8 cellular contexts compared by ENCODE assay signal in the genomic region with DNA sequence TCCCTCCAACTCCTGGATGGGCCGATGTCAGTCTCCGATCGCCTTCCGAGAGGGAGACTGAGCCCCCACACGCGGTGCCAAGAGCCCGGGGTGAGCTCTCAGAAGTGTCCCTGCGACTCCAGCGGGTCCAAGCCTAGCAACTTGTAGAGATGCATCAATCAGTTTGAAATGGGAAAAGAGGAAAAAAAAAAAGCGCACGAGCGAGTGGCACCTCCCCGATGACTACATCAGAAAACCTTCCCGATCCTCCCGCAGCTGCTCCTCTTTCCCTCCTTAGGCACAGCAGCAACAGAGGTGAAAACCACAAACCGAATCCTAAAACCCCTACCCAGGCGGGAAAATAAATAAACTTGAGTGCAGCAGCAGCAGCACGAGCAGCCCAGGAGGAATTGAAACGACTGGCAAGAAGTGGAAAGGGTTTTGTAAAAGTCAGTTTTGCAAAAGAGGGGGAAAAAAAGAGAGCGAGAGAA. TPM values are rescaled to one million over a fixed set of nuclear protein-coding genes. Genes with fewer than 3 reads are reported as not detected.
DNase-seq lines count a peak whose midpoint lies in the region; ATAC-seq and TF ChIP-seq lines count a peak whose summit lies in the region.

No MANE protein-coding gene starts in this region.

- peak overlapping the region; percentile 91 for H3K4me3 Mint-ChIP-seq in chondrocyte (ENCODE audit: unreplicated experiment)

- peaks cover 20% of the 10 kb centered on the region for H4K20me1 ChIP-seq in PC-3 (ENCODE audit: low read length)

- H3K27me3 ChIP-seq in PC-3 (ENCODE audit: low read length) (peaks cover 23% of the 10 kb centered on the region; the same call in 1 of the 2 replicates), transverse colon (peaks cover 41% of the 10 kb centered on the region)

- H3K4me1 ChIP-seq in PC-3 (ENCODE audit: insufficient read depth, low read length) (peaks cover 38% of the 10 kb centered on the region), transverse colon (peaks cover 0 to 38% (median 21%) of the 10 kb centered on the region in 4 donors)

- H3F3A ChIP-seq in PC-3 (ENCODE audit: low read length, unreplicated experiment), result no peaks in the 10 kb centered on the region

- H3K4me3 ChIP-seq in PC-3 (ENCODE audit: low read length), result peak overlapping the region; percentile 83
- peak overlapping the region; percentile 48 to 72 (median 58) for H3K4me3 ChIP-seq in transverse colon

- peak overlapping the region; percentile 71 for H2AFZ ChIP-seq in PC-3 (ENCODE audit: low read length)

- intact Hi-C loops in PC-3 (cut with micrococcal nuclease), result loop anchor here (1.0 to 10.0 kb wide), 11 partner anchors 99 to 1733 kb away; a partner anchor contains a TSS
- intact Hi-C loops in transverse colon (cut with DNase I; ENCODE audit: low total_unique reads), result no loop called here

- no peaks in the 10 kb centered on the region for H3K36me3 ChIP-seq in PC-3 (ENCODE audit: low read depth, low read length)
- no peaks in the 10 kb centered on the region for H3K36me3 ChIP-seq in transverse colon

- no peaks in the 10 kb centered on the region for H3K27me3 Mint-ChIP-seq in chondrocyte (ENCODE audit: low read depth)

- H3K9me3 ChIP-seq in PC-3 (ENCODE audit: low read length) (no peaks in the 10 kb centered on the region), transverse colon (no peaks in the 10 kb centered on the region)

- peak overlapping the region; percentile 99 for H3K4me2 ChIP-seq in PC-3 (ENCODE audit: low read length)

- H3K9ac ChIP-seq in PC-3 (ENCODE audit: low read length), result peak overlapping the region; percentile 82

- H3K27ac ChIP-seq in PC-3 (ENCODE audit: low read length), result peak overlapping the region; percentile 76
- peak overlapping the region; percentile 80 to 90 (median 88) for H3K27ac ChIP-seq in transverse colon

- 0 to 4% methylated on average over 11 to 20 of the region's 20 CpGs for WGBS in transverse colon (ENCODE audit: low coverage in 1 of 2), 2 donors

- H3K79me2 ChIP-seq in PC-3 (ENCODE audit: low read length), result peaks cover 47% of the 10 kb centered on the region

- CTCF ChIA-PET in PC-3 (lab: Charles Lee), result interaction anchor here (0.6 to 1.2 kb wide), 4 partner anchors 100 to 674 kb away, joined by 3 to 10 read pairs (median 4); no protein-coding TSS in a partner anchor

- no peaks in the 10 kb centered on the region for H3K36me3 Mint-ChIP-seq in chondrocyte (ENCODE audit: low read depth)

- no peak for TF ChIP-seq EP300 in transverse colon (IDR thresholded peaks at IDR 0.05; ENCODE audit: low read depth)

- peaks cover 35% of the 10 kb centered on the region for H3K4me1 Mint-ChIP-seq in chondrocyte (ENCODE audit: low read depth)

- DNase-seq in DMS53 (lab: John Stamatoyannopoulos, UW) (peak; percentile 87), PC-3 (peak; percentile 70), chondrocyte (ENCODE audit: low spot score) (no peak), lung microvascular endothelial cell (ENCODE audit: low read depth in 2 of 2) (peak; percentile 38 to 69), transverse colon (peak; percentile 34)

- ATAC-seq in HG03175 (IDR thresholded peaks at IDR 0.05; ENCODE audit: unreplicated experiment) (peak; percentile 0), PC-3 (no peak), GM19452 (IDR thresholded peaks at IDR 0.05; ENCODE audit: unreplicated experiment) (no peak), GM19328 (IDR thresholded peaks at IDR 0.05; ENCODE audit: unreplicated experiment) (no peak)

- no peaks in the 10 kb centered on the region for H3K9me3 Mint-ChIP-seq in chondrocyte (ENCODE audit: low read depth)

- BruUV-seq in PC-3 (replicated peaks; lab: Mats Ljungman, UMichigan), result TSS peak; percentile 26

- TF ChIP-seq CTCF in PC-3 (conservative IDR thresholded peaks at IDR 0.05; ENCODE audit: low read depth, low read length), result no peak
- no peak for TF ChIP-seq CTCF in chondrocyte (IDR thresholded peaks at IDR 0.05)
- no peak for TF ChIP-seq CTCF in transverse colon (IDR thresholded peaks at IDR 0.05)

- peak overlapping the region; percentile 96 for H3K27ac Mint-ChIP-seq in chondrocyte (ENCODE audit: unreplicated experiment)

- TF ChIP-seq POLR2A in transverse colon (IDR thresholded peaks at IDR 0.05), result no peak

- in situ Hi-C loops in transverse colon (cut with MboI; ENCODE audit: low pct_ligation_motif_present in 1 of 4, low pct_unique_long_range_greater_than_20kb in 1 of 4, low sequenced_read_pairs in 3 of 4), result no loop called here

- H3K9me2 ChIP-seq in PC-3 (replicated peaks; ENCODE audit: low read length), result no peaks in the 10 kb centered on the region

- POLR2A ChIA-PET in PC-3 (lab: Charles Lee; ENCODE audit: unreplicated experiment), result interaction anchor here (0.6 to 1.2 kb wide), 4 partner anchors 100 to 455 kb away, joined by 4 to 7 read pairs (median 4); no protein-coding TSS in a partner anchor

RNA-seq across cellular contexts. Expression of a gene that starts 1.0 kb away (rescaled TPM):
- 5.1 and 5.4 TPM in 2 replicates for total RNA-seq in PC-3 (2014; rRNA removed)
- total RNA-seq in chondrocyte, result 34.8 to 38.9 TPM (median 37.5 TPM) in 3 replicates
- 72.8 and 93.7 TPM in 2 replicates for total RNA-seq in lung microvascular endothelial cell
- 10 to 100 TPM in 2 of 4 donors, 1 to 10 TPM in 2; 1.5 to 18.2 (median 12.1) TPM for total RNA-seq in transverse colon
